16 cellular contexts compared by ENCODE assay signal in the genomic region with DNA sequence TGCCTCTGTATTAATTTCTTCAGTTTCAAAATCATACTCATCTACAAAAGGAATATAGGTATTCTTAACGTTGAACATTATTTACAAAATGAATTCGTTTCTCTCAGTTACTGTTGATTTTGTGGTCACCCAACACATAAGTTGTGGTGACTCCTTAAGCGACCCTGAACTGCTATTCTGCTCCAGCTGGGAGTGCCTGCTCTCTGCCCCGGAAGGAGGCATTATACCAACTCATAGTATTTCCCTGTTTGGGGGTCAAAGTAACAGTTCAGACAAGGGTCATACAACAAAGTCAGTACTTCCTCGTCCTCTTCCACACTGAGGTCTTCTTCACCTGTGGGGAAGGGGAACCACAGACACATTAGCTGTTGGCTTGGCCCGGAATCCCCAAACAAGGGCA.
A peak's percentile ranks its signal among the peaks of the same experiment; 100 is the strongest.
DNase-seq lines count a peak whose midpoint lies in the region; ATAC-seq and TF ChIP-seq lines count a peak whose summit lies in the region.
"Had no signal": no experiment of that assay in that cellular context is flagged by ENCODE, and none has a peak within 500 bp of the region (broad histone marks: within the 10 kb centered on the region; RNA-seq: fewer than 3 reads in every experiment).

No MANE protein-coding gene starts in this region.

- POLR2A ChIA-PET in PC-3 (lab: Charles Lee; ENCODE audit: unreplicated experiment): no interaction called here

- H3K36me3 ChIP-seq in PC-3 (ENCODE audit: low read depth, low read length) (no peaks in the 10 kb centered on the region), transverse colon (no peaks in the 10 kb centered on the region), mesendoderm (ENCODE audit: control insufficient read depth, insufficient read depth, low read length) (no peaks in the 10 kb centered on the region)
- H3K36me3 ChIP-seq: HAP-1 had no signal

- H3K9me2 ChIP-seq in PC-3 (replicated peaks; ENCODE audit: low read length): no peaks in the 10 kb centered on the region

- no peak overlapping the region for H2AK5ac ChIP-seq in mesendoderm (ENCODE audit: low read length)

- H2BK5ac ChIP-seq in mesendoderm (ENCODE audit: low read length): no peak overlapping the region

- WGBS in transverse colon (ENCODE audit: low coverage in 1 of 2), 2 donors: 51 to 52% methylated on average over 3 to 6 of the region's 6 CpGs
- WGBS in mesendoderm (ENCODE audit: extremely low coverage, insufficient coverage, low lambda C conversion rate): no CpG with 5 or more reads among the region's 6 CpGs

- CTCF ChIA-PET in PC-3 (lab: Charles Lee): no interaction called here

- no peak overlapping the region for H2BK15ac ChIP-seq in mesendoderm (replicated peaks; ENCODE audit: low read depth)

- H3K4ac ChIP-seq in mesendoderm (ENCODE audit: low read depth, low read length): no peak overlapping the region

- H4K8ac ChIP-seq in mesendoderm (ENCODE audit: low read depth, low read length): no peak overlapping the region

- H3K9me3 ChIP-seq in PC-3 (ENCODE audit: low read length): no peaks in the 10 kb centered on the region
- H3K9me3 ChIP-seq in transverse colon: no peaks in the 10 kb centered on the region
- H3K9me3 ChIP-seq: HAP-1 had no signal

- no peak overlapping the region for H2BK120ac ChIP-seq in mesendoderm (ENCODE audit: low read depth, low read length)

- no peak for TF ChIP-seq POLR2A in transverse colon (IDR thresholded peaks at IDR 0.05)

- no peaks in the 10 kb centered on the region for H3F3A ChIP-seq in PC-3 (ENCODE audit: low read length, unreplicated experiment)

- H3K79me2 ChIP-seq in PC-3 (ENCODE audit: low read length) (no peaks in the 10 kb centered on the region), mesendoderm (ENCODE audit: control insufficient read depth, insufficient read depth, low read length) (no peaks in the 10 kb centered on the region)

- H3K9ac ChIP-seq in PC-3 (ENCODE audit: low read length) (no peak overlapping the region), mesendoderm (ENCODE audit: low read length) (no peak overlapping the region)
- H3K9ac ChIP-seq: BLaER1 had no signal

- ATAC-seq in PC-3: peak; percentile 53
- ATAC-seq in left colon: peak; percentile 99
- no peak for ATAC-seq in GM19324 (IDR thresholded peaks at IDR 0.05; ENCODE audit: low FRiP score, unreplicated experiment)
- no peak for ATAC-seq in HG03571 (IDR thresholded peaks at IDR 0.05; ENCODE audit: unreplicated experiment)

- TF ChIP-seq CTCF in PC-3 (conservative IDR thresholded peaks at IDR 0.05; ENCODE audit: low read depth, low read length) (no peak), transverse colon (IDR thresholded peaks at IDR 0.05) (no peak)

- H3K79me1 ChIP-seq in mesendoderm (ENCODE audit: low read length): no peaks in the 10 kb centered on the region

- no peak overlapping the region for H3K4me3 ChIP-seq in PC-3 (ENCODE audit: low read length)
- H3K4me3 ChIP-seq in transverse colon: no peak overlapping the region
- no peak overlapping the region for H3K4me3 ChIP-seq in mesendoderm (ENCODE audit: low read length)
- H3K4me3 ChIP-seq: BLaER1, HAP-1 had no signal

- H3K56ac ChIP-seq in mesendoderm (ENCODE audit: low read length): no peak overlapping the region

- H3K18ac ChIP-seq in mesendoderm (ENCODE audit: low read length): no peak overlapping the region

- in situ Hi-C loops in transverse colon (cut with MboI; ENCODE audit: low pct_ligation_motif_present in 1 of 4, low pct_unique_long_range_greater_than_20kb in 1 of 4, low sequenced_read_pairs in 3 of 4): no loop called here

- no peak overlapping the region for H2AFZ ChIP-seq in PC-3 (ENCODE audit: low read length)

- peak; percentile 4 for DNase-seq in H4 (ENCODE audit: low spot score)
- DNase-seq in PC-3: peak; percentile 23
- no peak for DNase-seq in left colon
- DNase-seq in transverse colon: peak; percentile 27
- no peak for DNase-seq in mesendoderm
- DNase-seq: 8988T; CD8-positive, alpha-beta memory T cell; COR-L47; GOT3; IMR-90; KBM-7 had no signal

- H3K4me2 ChIP-seq in PC-3 (ENCODE audit: low read length) (no peak overlapping the region), mesendoderm (ENCODE audit: low read length) (no peak overlapping the region)
- H3K4me2 ChIP-seq: BLaER1 had no signal

- no peak overlapping the region for H4K5ac ChIP-seq in mesendoderm (ENCODE audit: low read length)

- TF ChIP-seq EP300 in transverse colon (IDR thresholded peaks at IDR 0.05; ENCODE audit: low read depth): no peak

- H3K27ac ChIP-seq in PC-3 (ENCODE audit: low read length) (no peak overlapping the region), transverse colon (no peak overlapping the region), mesendoderm (ENCODE audit: low read depth, low read length) (no peak overlapping the region)
- H3K27ac ChIP-seq: BLaER1, HL-60 had no signal

- BruUV-seq in PC-3 (replicated peaks; lab: Mats Ljungman, UMichigan): no TSS peak

- H3K27me3 ChIP-seq in PC-3 (ENCODE audit: low read length) (no peaks in the 10 kb centered on the region), transverse colon (no peaks in the 10 kb centered on the region), mesendoderm (ENCODE audit: insufficient read depth, low read length, poor library complexity) (no peaks in the 10 kb centered on the region)
- H3K27me3 ChIP-seq: BLaER1 had no signal

- intact Hi-C loops in PC-3 (cut with micrococcal nuclease) (no loop called here), left colon (cut with DNase I, micrococcal nuclease) (no loop called here), transverse colon (cut with DNase I; ENCODE audit: low total_unique reads) (no loop called here)

- H4K20me1 ChIP-seq in PC-3 (ENCODE audit: low read length): no peaks in the 10 kb centered on the region
- H4K20me1 ChIP-seq: BLaER1 had no signal

- no peaks in the 10 kb centered on the region; the same call in 1 of the 2 replicates for H3K4me1 ChIP-seq in PC-3 (ENCODE audit: insufficient read depth, low read length)
- peaks cover 0 to 4% (median 0%) of the 10 kb centered on the region in 4 donors for H3K4me1 ChIP-seq in transverse colon
- no peaks in the 10 kb centered on the region for H3K4me1 ChIP-seq in mesendoderm (ENCODE audit: control insufficient read depth, low read depth, low read length)
- H3K4me1 ChIP-seq: HAP-1 had no signal

- no peak overlapping the region for H3K23ac ChIP-seq in mesendoderm (ENCODE audit: low read length)

Comparison
In these comparisons a context has a peak if more than half of its experiments do, and no peak if none do; other contexts are left out.
1. DNase-seq: peak in H4 (single experiment), PC-3 (single experiment) and transverse colon (single experiment); none in left colon (0 of 2) and mesendoderm (single experiment).
2. ATAC-seq: peak in PC-3 (single experiment) and left colon (single experiment); none in GM19324 (single experiment) and HG03571 (single experiment).